9 cellular contexts compared by ENCODE assay signal in the genomic region with DNA sequence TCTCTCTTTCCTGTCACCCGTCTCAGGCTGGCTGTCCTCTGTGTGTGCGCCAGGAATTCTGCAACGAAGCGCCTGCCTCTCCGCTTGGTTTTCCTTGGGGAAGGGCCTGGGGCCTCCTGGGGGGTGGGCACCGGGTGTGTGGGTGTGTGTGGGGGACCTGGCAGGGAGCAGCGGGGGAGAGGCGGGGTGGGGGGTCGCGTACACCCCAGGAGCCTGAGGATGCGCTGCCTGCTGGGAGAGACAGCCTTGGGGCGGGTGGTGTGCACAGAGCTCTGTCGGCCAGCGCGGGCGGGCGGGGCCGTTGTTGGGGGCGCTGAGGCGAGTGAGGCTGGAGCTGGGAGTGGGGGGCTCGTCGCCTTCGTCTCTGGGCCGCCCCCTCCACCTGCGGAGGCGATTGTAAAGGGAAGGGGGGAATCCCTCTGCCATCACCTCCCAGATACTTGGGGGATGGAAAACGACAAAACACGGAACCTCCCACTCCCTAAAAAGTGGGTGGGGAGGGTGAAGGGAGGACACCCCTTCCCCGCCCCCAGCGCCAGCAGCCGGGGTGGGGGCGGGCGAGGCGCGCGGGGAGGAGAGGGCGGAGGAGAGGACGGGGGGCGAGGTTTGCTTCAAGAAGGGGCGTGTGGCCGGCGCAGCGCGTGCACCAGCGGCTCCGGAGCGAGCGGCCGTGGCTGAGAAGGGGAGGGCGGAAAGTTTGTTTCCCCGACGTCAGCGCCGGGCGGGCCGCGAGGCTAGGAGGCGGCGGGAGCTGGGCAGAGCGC. TPM values are rescaled to one million over a fixed set of nuclear protein-coding genes. Genes with fewer than 3 reads are reported as not detected.
DNase-seq lines count a peak whose midpoint lies in the region; ATAC-seq, FAIRE-seq and TF ChIP-seq lines count a peak whose summit lies in the region.
"Had no signal": no experiment of that assay in that cellular context is flagged by ENCODE, and none has a peak within 500 bp of the region (broad histone marks: within the 10 kb centered on the region; RNA-seq: fewer than 3 reads in every experiment).

Gene PRRX2 (plus strand): TSS at position 640 of the 764 bp plus-strand sequence. CDS start 221 bp downstream, outside the sequence.

- H3K27me3 Mint-ChIP-seq in stimulated activated naive CD8-positive, alpha-beta T cell treated with anti-CD3 and anti-CD28 coated beads, Interleukin-15, Interleukin-2, amounts not matched to agents 100 ng/mL and 50 ng/mL, for 24 hours, result peaks cover 13% of the 10 kb centered on the region

- H3K4me3 ChIP-seq in K562 (no peak within 1 kb of the TSS), WERI-Rb-1 (ENCODE audit: low read depth, low read length) (no peak within 1 kb of the TSS)

- TF ChIP-seq RAD21 in K562 (CRISPR knock-in tag; conservative IDR thresholded peaks at IDR 0.05 in 1 of 2, IDR thresholded peaks at IDR 0.05 in 1 of 2), result no peak

- peak; percentile 90 for DNase-seq in AG20443 (ENCODE audit: low spot score)
- DNase-seq in NCI-H2227 treated with DMSO at 0.1 percent for 48 hours (lab: John Stamatoyannopoulos, UW), result peak; percentile 15
- DNase-seq in K562 (ENCODE audit: extremely low read depth in 1 of 4, low spot score in 3 of 4), result peak in 2 of 4 experiments; percentile 67 to 69
- DNase-seq in left lobe of liver (ENCODE audit: low spot score), result no peak
- no peak for DNase-seq in WERI-Rb-1

- H3K9ac ChIP-seq in K562 (ENCODE audit: insufficient read depth in 1 of 2, low read depth in 2 of 2, low read length in 2 of 2), result 0 out of 4 replicates have a peak within 1 kb of the TSS, but pooled peaks of 1 of the 2 experiments have one; percentile 3

- H3K9me3 Mint-ChIP-seq in stimulated activated naive CD8-positive, alpha-beta T cell treated with anti-CD3 and anti-CD28 coated beads, Interleukin-15, Interleukin-2, amounts not matched to agents 100 ng/mL and 50 ng/mL, for 24 hours, result no peaks in the 10 kb centered on the region

- H3K4me3 Mint-ChIP-seq in stimulated activated naive CD8-positive, alpha-beta T cell treated with anti-CD3 and anti-CD28 coated beads, Interleukin-15, Interleukin-2, amounts not matched to agents 100 ng/mL and 50 ng/mL, for 24 hours, result peak within 1 kb of the TSS; percentile 47

- in situ Hi-C loops in K562 (cut with MboI), result loop anchor here (10.0 to 25.0 kb wide), 2 partner anchors 672 to 760 kb away; no protein-coding TSS in a partner anchor

- no peak for FAIRE-seq in K562 (lab: Jason Lieb, UNC)

- TF ChIP-seq CTCF in K562 (IDR thresholded peaks at IDR 0.05 in 2 of 3, conservative IDR thresholded peaks at IDR 0.05 in 1 of 3; ENCODE audit: insufficient read depth in 2 of 3, low read depth in 1 of 3, low read length in 3 of 3), result no peak
- no peak for TF ChIP-seq CTCF in WERI-Rb-1 (IDR thresholded peaks at IDR 0.05; ENCODE audit: low read depth, low read length)

- peaks cover 23 to 44% of the 10 kb centered on the region in 2 experiments for H3K27me3 ChIP-seq in K562 (ENCODE audit: control insufficient read depth in 2 of 2, insufficient read depth in 2 of 2, low read length in 2 of 2)
- H3K27me3 ChIP-seq in WERI-Rb-1 (ENCODE audit: insufficient read depth, low read depth, severe bottlenecking), result no peaks in the 10 kb centered on the region

- no peak within 1 kb of the TSS for H2AFZ ChIP-seq in K562 (ENCODE audit: low read depth, low read length)

- H3K4me2 ChIP-seq in K562 (ENCODE audit: insufficient read depth, low read length), result no peak within 1 kb of the TSS

- H3K79me2 ChIP-seq in K562 (ENCODE audit: control insufficient read depth, insufficient read depth, low read length), result no peaks in the 10 kb centered on the region

- peak; percentile 32; the same call in 2 of the 3 replicates for ATAC-seq in K562
- ATAC-seq in left lobe of liver, result peak; percentile 31
- ATAC-seq in GM21717 (IDR thresholded peaks at IDR 0.05; ENCODE audit: unreplicated experiment), result no peak
- ATAC-seq in GM18858 (IDR thresholded peaks at IDR 0.05; ENCODE audit: unreplicated experiment), result no peak

- WGBS in K562 (ENCODE audit: insufficient coverage, low coverage, missing lambda C conversion rate), result 6% methylated on average over 12 of the region's 60 CpGs

- H3K9me3 ChIP-seq in K562 (replicated peaks; ENCODE audit: control insufficient read depth, insufficient read depth, low read depth, low read length) (no peaks in the 10 kb centered on the region), WERI-Rb-1 (ENCODE audit: severe bottlenecking) (no peaks in the 10 kb centered on the region)
- H3K9me3 ChIP-seq: adrenal gland had no signal

- TF ChIP-seq POLR2A in K562 (conservative IDR thresholded peaks at IDR 0.05), result no peak

- POLR2A ChIA-PET in K562 (lab: Yijun Ruan, JAX), result no interaction called here

- H4K20me1 ChIP-seq in K562 (replicated peaks; ENCODE audit: control insufficient read depth, insufficient read depth, low read length), result no peaks in the 10 kb centered on the region

- no peaks in the 10 kb centered on the region for H3K4me1 Mint-ChIP-seq in stimulated activated naive CD8-positive, alpha-beta T cell treated with anti-CD3 and anti-CD28 coated beads, Interleukin-15, Interleukin-2, amounts not matched to agents 100 ng/mL and 50 ng/mL, for 24 hours (ENCODE audit: low read depth)

- CTCF ChIA-PET in K562 (lab: Yijun Ruan, JAX; ENCODE audit: low intra/inter-chr PET ratio), result no interaction called here

- H3K36me3 ChIP-seq in K562 (ENCODE audit: control insufficient read depth, insufficient read depth, low read length), result no peaks in the 10 kb centered on the region; the same call in 2 of the 3 replicates
- H3K36me3 ChIP-seq in WERI-Rb-1, result no peaks in the 10 kb centered on the region
- H3K36me3 ChIP-seq: adrenal gland had no signal

- H3K27ac ChIP-seq in K562 (ENCODE audit: extremely low read depth, low read depth, low read length), result no peak within 1 kb of the TSS
- H3K27ac ChIP-seq in WERI-Rb-1, result no peak within 1 kb of the TSS

- no peaks in the 10 kb centered on the region for H3K9me1 ChIP-seq in K562 (ENCODE audit: control insufficient read depth, insufficient read depth, low read length)

- peaks cover 0 to 28% of the 10 kb centered on the region in 2 experiments; a peak in 2 of 5 replicates for H3K4me1 ChIP-seq in K562 (replicated peaks in 1 of 2; ENCODE audit: control insufficient read depth in 2 of 2, insufficient read depth in 2 of 2, low read length in 2 of 2)

- intact Hi-C loops in K562 (cut with micrococcal nuclease), result no loop called here

- no peak for TF ChIP-seq EP300 in K562 (IDR thresholded peaks at IDR 0.05; ENCODE audit: low read length)

- no peaks in the 10 kb centered on the region for H3K36me3 Mint-ChIP-seq in stimulated activated naive CD8-positive, alpha-beta T cell treated with anti-CD3 and anti-CD28 coated beads, Interleukin-15, Interleukin-2, amounts not matched to agents 100 ng/mL and 50 ng/mL, for 24 hours (ENCODE audit: low read depth)

- no peak within 1 kb of the TSS for H3K27ac Mint-ChIP-seq in stimulated activated naive CD8-positive, alpha-beta T cell treated with anti-CD3 and anti-CD28 coated beads, Interleukin-15, Interleukin-2, amounts not matched to agents 100 ng/mL and 50 ng/mL, for 24 hours

- no TSS peak for BruUV-seq in K562 (replicated peaks; lab: Mats Ljungman, UMichigan)

TF ChIP-seq in K562, 482 proteins besides CTCF, POLR2A, EP300 and RAD21 (continues in another document):
- no peak for TF ChIP-seq ZNF830 (CRISPR knock-in tag; IDR thresholded peaks at IDR 0.05)
- TF ChIP-seq FOXA1 (IDR thresholded peaks at IDR 0.05; ENCODE audit: borderline replicate concordance), result no peak
- TF ChIP-seq, protein P1, sequence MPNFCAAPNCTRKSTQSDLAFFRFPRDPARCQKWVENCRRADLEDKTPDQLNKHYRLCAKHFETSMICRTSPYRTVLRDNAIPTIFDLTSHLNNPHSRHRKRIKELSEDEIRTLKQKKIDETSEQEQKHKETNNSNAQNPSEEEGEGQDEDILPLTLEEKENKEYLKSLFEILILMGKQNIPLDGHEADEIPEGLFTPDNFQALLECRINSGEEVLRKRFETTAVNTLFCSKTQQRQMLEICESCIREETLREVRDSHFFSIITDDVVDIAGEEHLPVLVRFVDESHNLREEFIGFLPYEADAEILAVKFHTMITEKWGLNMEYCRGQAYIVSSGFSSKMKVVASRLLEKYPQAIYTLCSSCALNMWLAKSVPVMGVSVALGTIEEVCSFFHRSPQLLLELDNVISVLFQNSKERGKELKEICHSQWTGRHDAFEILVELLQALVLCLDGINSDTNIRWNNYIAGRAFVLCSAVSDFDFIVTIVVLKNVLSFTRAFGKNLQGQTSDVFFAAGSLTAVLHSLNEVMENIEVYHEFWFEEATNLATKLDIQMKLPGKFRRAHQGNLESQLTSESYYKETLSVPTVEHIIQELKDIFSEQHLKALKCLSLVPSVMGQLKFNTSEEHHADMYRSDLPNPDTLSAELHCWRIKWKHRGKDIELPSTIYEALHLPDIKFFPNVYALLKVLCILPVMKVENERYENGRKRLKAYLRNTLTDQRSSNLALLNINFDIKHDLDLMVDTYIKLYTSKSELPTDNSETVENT (CRISPR knock-in tag; IDR thresholded peaks at IDR 0.05), result no peak

RNA-seq across cellular contexts. Expression of gene PRRX2, which starts in this region (rescaled TPM):
- not detected in 2 replicates for total RNA-seq in K562 (2011; cell fraction: chromatin; rRNA removed; ENCODE audit: low replicate concordance)
- total RNA-seq in K562 (2011; cell fraction: nucleolus; rRNA removed), result not detected in 2 replicates
- not detected in 2 replicates for total RNA-seq in K562 (2011; cell fraction: nucleoplasm; rRNA removed)
- total RNA-seq in K562 (2014; rRNA removed) (not detected in 2 replicates), K562 (2014; rRNA removed; fragmentation: Illumina TruSeq; extraction: Trizol) (not detected in 2 replicates), K562 (2015; rRNA removed; fragmentation: Illumina TruSeq; extraction: Trizol) (not detected in 2 replicates), K562 (2021) (not detected in 2 replicates), left lobe of liver (not detected)
- polyA plus RNA-seq in K562 (2011; rRNA removed) (not detected in 2 replicates), K562 (2014; fragmentation: Illumina TruSeq; extraction: Trizol) (not detected in 2 replicates), K562 (2014; fragmentation: Nextera tagmentation; extraction: Ambion mirVana) (not detected), K562 (2014; rRNA removed) (0.21 TPM in 1 of 2 replicates, not detected in the other)
- polyA plus RNA-seq in K562 (2011; cell fraction: cytosol; rRNA removed), result 0.18 TPM in 1 of 2 replicates, not detected in the other
- 0.13 TPM in 1 of 2 replicates, not detected in the other for polyA plus RNA-seq in K562 (2011; cell fraction: nucleus; rRNA removed)
- not detected in 2 replicates for polyA plus RNA-seq in K562 (2012)
- polyA minus RNA-seq in K562 (2011; rRNA and poly(A)+ RNA removed), result not detected in 2 replicates
- polyA minus RNA-seq in K562 (2011; cell fraction: cytosol; rRNA and poly(A)+ RNA removed), result not detected in 2 replicates
- not detected in 2 replicates for polyA minus RNA-seq in K562 (2011; cell fraction: nucleus; rRNA and poly(A)+ RNA removed)

Comparison
In these comparisons a context has a peak if more than half of its experiments do, and no peak if none do; other contexts are left out.
1. Peak in ATAC-seq in K562; RNA of the gene not detected or under 1 TPM.
2. Peak in ATAC-seq in left lobe of liver; RNA of the gene not detected or under 1 TPM.
3. DNase-seq: peak in AG20443 (single experiment) and NCI-H2227 treated with DMSO at 0.1 percent for 48 hours (single experiment); none in left lobe of liver (single experiment) and WERI-Rb-1 (single experiment).